ENCODE assay signal across 15 cellular contexts in the genomic region with DNA sequence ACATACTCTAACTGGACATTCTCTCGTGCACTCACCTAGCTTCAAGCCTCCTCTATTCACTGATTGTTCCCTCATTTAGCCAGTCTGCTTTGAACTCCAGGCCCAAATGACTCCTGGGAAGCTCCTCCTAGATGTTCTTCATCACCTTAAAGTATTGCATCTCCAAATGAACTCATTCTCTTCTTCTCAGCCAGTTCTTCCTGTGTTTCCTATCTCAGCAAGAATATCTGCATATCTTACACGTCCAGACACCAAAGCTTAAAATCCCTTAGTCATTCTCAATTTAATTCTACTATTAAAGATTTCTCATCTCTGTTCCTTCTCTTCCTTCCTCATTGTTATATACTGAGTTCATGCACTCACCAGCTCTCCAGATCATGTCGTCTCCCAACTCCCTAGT.
DNase-seq lines count a peak whose midpoint lies in the region; ATAC-seq and TF ChIP-seq lines count a peak whose summit lies in the region.
"Had no signal": no experiment of that assay in that cellular context is flagged by ENCODE, and none has a peak within 500 bp of the region (broad histone marks: within the 10 kb centered on the region; RNA-seq: fewer than 3 reads in every experiment).

No MANE protein-coding gene starts in this region.

- peaks cover 10% of the 10 kb centered on the region for H3K4me1 Mint-ChIP-seq in activated T-cell treated with anti-CD3 and anti-CD28 coated beads, Interleukin-2, amount 50 U/mL, for 24 hours (ENCODE audit: low read depth)

- ATAC-seq in mucosa of descending colon (peak; percentile 59), GM21423 (IDR thresholded peaks at IDR 0.05; ENCODE audit: unreplicated experiment) (no peak)
- ATAC-seq: body of pancreas, Right ventricle myocardium inferior had no signal

- no peaks in the 10 kb centered on the region for H3K36me3 Mint-ChIP-seq in activated T-cell treated with anti-CD3 and anti-CD28 coated beads, Interleukin-2, amount 50 U/mL, for 24 hours (ENCODE audit: low read depth)

- H3K27me3 Mint-ChIP-seq in activated T-cell treated with anti-CD3 and anti-CD28 coated beads, Interleukin-2, amount 50 U/mL, for 24 hours = peaks cover 2% of the 10 kb centered on the region

- no peak overlapping the region for H3K4me3 ChIP-seq in AG10803 (ENCODE audit: low read length)
- H3K4me3 ChIP-seq in mucosa of descending colon = no peak overlapping the region
- H3K4me3 ChIP-seq: body of pancreas, dorsolateral prefrontal cortex had no signal

- no peak overlapping the region for H3K27ac ChIP-seq in caudate nucleus (ENCODE audit: low read depth, low read length)
- H3K27ac ChIP-seq: dorsolateral prefrontal cortex had no signal

- DNase-seq in AG10803 (ENCODE audit: low read depth) = peak; percentile 29
- peak; percentile 61 for DNase-seq in NOMO-1 treated with DMSO at 0.1 percent for 48 hours (lab: John Stamatoyannopoulos, UW; ENCODE audit: unreplicated experiment)
- DNase-seq in dermis blood vessel endothelial cell = peak; percentile 59
- no peak for DNase-seq in mucosa of descending colon
- DNase-seq in caudate nucleus (lab: John Stamatoyannopoulos, UW) = no peak
- no peak for DNase-seq in COR-L47 (lab: John Stamatoyannopoulos, UW)
- DNase-seq in activated T-cell treated with anti-CD3 and anti-CD28 coated beads, Interleukin-2, amount 50 U/mL, for 24 hours = no peak
- DNase-seq: activated CD8-positive, alpha-beta memory T cell treated with anti-CD3 and anti-CD28 coated beads, Interleukin-2, amount 50 U/mL, for 4 hours; body of pancreas; Caco-2; dorsolateral prefrontal cortex; NCI-H2171; stimulated activated naive CD4-positive, alpha-beta T cell had no signal

- H3K36me3 ChIP-seq in mucosa of descending colon (ENCODE audit: low read depth) = no peaks in the 10 kb centered on the region

- no peak overlapping the region for H3K4me3 Mint-ChIP-seq in activated T-cell treated with anti-CD3 and anti-CD28 coated beads, Interleukin-2, amount 50 U/mL, for 24 hours

- intact Hi-C loops in mucosa of descending colon (cut with DNase I, micrococcal nuclease) = loop anchor here in 1 of 2 donors (10.0 kb wide), 1 partner anchor 319 kb away; no protein-coding TSS in a partner anchor

- H3K9me3 Mint-ChIP-seq in activated T-cell treated with anti-CD3 and anti-CD28 coated beads, Interleukin-2, amount 50 U/mL, for 24 hours = no peaks in the 10 kb centered on the region

- peaks cover 7% of the 10 kb centered on the region for H3K4me1 ChIP-seq in mucosa of descending colon (ENCODE audit: low read depth)

- H3K27ac Mint-ChIP-seq in activated T-cell treated with anti-CD3 and anti-CD28 coated beads, Interleukin-2, amount 50 U/mL, for 24 hours = no peak overlapping the region

- no peaks in the 10 kb centered on the region for H3K9me3 ChIP-seq in mucosa of descending colon
- H3K9me3 ChIP-seq: body of pancreas, Caco-2 had no signal

- TF ChIP-seq CTCF in AG10803 (conservative IDR thresholded peaks at IDR 0.05; ENCODE audit: low read length) (no peak), mucosa of descending colon (IDR thresholded peaks at IDR 0.05) (no peak)

Comparison
In these comparisons a context has a peak if more than half of its experiments do, and no peak if none do; other contexts are left out.
1. DNase-seq: peak in AG10803 (single experiment), NOMO-1 treated with DMSO at 0.1 percent for 48 hours (single experiment) and dermis blood vessel endothelial cell (single experiment); none in mucosa of descending colon (0 of 3), caudate nucleus (0 of 61), COR-L47 (single experiment) and activated T-cell treated with anti-CD3 and anti-CD28 coated beads, Interleukin-2, amount 50 U/mL, for 24 hours (single experiment).